In genomic region chr5:62385136-62385535, GRCh38 we compare ENCODE assay signal across 2 cellular contexts.
TF ChIP-seq lines count a peak whose summit lies in the region.

No MANE protein-coding gene starts in this region.

TF ChIP-seq in A549, 52 proteins besides CTCF, POLR2A, EP300 and RAD21 (continued from another document):
- TF ChIP-seq SMC3 (IDR thresholded peaks at IDR 0.05) (no peak), RFX5 (IDR thresholded peaks at IDR 0.05) (no peak)
TF ChIP-seq in A549: peak in this region for 1.

TF ChIP-seq in GM23338, 12 proteins besides CTCF, POLR2A, EP300 and RAD21 (continued from another document):
- TF ChIP-seq ZNF462 (CRISPR knock-in tag; IDR thresholded peaks at IDR 0.05) (no peak), POLR2AphosphoS5 (IDR thresholded peaks at IDR 0.05; ENCODE audit: low read depth) (no peak), NANOG (IDR thresholded peaks at IDR 0.05; ENCODE audit: borderline replicate concordance) (no peak), REST (IDR thresholded peaks at IDR 0.05; ENCODE audit: unreplicated experiment) (no peak), STAT1 (IDR thresholded peaks at IDR 0.05; ENCODE audit: unreplicated experiment) (no peak), JUNB (IDR thresholded peaks at IDR 0.05; ENCODE audit: unreplicated experiment) (no peak), CREB1 (CRISPR knock-in tag; IDR thresholded peaks at IDR 0.05; ENCODE audit: low read depth) (no peak), ZNF331 (CRISPR knock-in tag; IDR thresholded peaks at IDR 0.05; ENCODE audit: low read depth) (no peak), ZNF114 (CRISPR knock-in tag; IDR thresholded peaks at IDR 0.05) (no peak), EZH2 (IDR thresholded peaks at IDR 0.05; ENCODE audit: low read depth, unreplicated experiment) (no peak), ETS1 (IDR thresholded peaks at IDR 0.05) (no peak)
TF ChIP-seq in GM23338: peak in this region for 0.
